8 cellular contexts compared by ENCODE assay signal in the genomic region with DNA sequence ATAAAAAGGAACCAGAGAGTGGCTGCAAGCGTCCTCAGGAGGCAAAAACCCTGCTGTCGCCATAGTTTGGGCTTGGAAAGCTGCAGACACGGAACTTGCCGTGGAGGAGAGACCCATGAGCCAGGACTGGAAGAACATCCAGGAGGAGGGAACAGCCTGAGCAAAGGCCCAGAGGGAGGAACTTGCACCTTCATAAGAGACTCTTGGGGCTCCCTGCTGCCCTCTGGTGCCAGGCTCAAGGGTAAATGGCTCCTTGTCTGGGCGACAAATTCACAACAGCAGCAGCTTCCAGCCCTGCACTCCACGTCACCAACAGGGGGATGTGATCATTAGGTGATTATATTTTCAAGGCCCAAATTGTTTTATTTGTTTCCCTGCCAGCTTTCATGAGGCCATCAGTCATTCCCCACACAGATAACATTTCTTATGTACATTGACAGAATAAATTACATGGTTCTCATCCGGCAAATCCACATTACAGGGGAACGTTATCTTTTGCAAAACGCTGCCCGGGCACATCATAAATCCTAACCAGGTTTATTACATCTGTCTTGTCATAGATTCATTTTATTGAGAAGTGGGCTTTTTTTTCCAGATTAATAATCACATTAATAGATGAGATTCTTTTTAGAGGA.
DNase-seq lines count a peak whose midpoint lies in the region; ATAC-seq and TF ChIP-seq lines count a peak whose summit lies in the region.

No MANE protein-coding gene starts in this region.

- 70% methylated on average over 10 of the region's 10 CpGs for WGBS in esophagus squamous epithelium, 2 donors
- WGBS in testis, 2 donors: 53 to 66% methylated on average over 10 of the region's 10 CpGs
- WGBS in gastroesophageal sphincter (ENCODE audit: low coverage in 1 of 2), 2 donors: 57 to 66% methylated on average over 5 to 10 of the region's 10 CpGs

- no peaks in the 10 kb centered on the region for H3F3A ChIP-seq in DOHH2 (ENCODE audit: control insufficient read depth, insufficient read depth)

- no peaks in the 10 kb centered on the region for H3K36me3 ChIP-seq in DOHH2 (ENCODE audit: control insufficient read depth, low read length)
- no peaks in the 10 kb centered on the region for H3K36me3 ChIP-seq in NT2/D1 (ENCODE audit: insufficient read depth, insufficient read length, low read length)
- H3K36me3 ChIP-seq in esophagus squamous epithelium: no peaks in the 10 kb centered on the region
- H3K36me3 ChIP-seq in testis (ENCODE audit: low read depth, missing control alignments): no peaks in the 10 kb centered on the region
- H3K36me3 ChIP-seq in gastroesophageal sphincter: no peaks in the 10 kb centered on the region

- no peak for TF ChIP-seq POLR2A in esophagus squamous epithelium (IDR thresholded peaks at IDR 0.05)
- no peak for TF ChIP-seq POLR2A in testis (IDR thresholded peaks at IDR 0.05)
- no peak for TF ChIP-seq POLR2A in gastroesophageal sphincter (IDR thresholded peaks at IDR 0.05)

- intact Hi-C loops in esophagus squamous epithelium (cut with DNase I): no loop called here
- intact Hi-C loops in testis (cut with DNase I; ENCODE audit: low total_unique reads): no loop called here
- intact Hi-C loops in cardiac septum (cut with DNase I): no loop called here

- H3K27ac ChIP-seq in DOHH2 (ENCODE audit: low read depth, low read length) (no peak overlapping the region), esophagus squamous epithelium (no peak overlapping the region), testis (no peak overlapping the region), gastroesophageal sphincter (no peak overlapping the region)

- H3K4me2 ChIP-seq in DOHH2 (ENCODE audit: low read length): no peak overlapping the region

- no peak for ATAC-seq in gastroesophageal sphincter

- no peaks in the 10 kb centered on the region for H3K79me2 ChIP-seq in DOHH2 (ENCODE audit: control insufficient read depth, low read length)

- DNase-seq in NT2/D1 (ENCODE audit: low read depth, low spot score) (peak; percentile 76), esophagus squamous epithelium (lab: John Stamatoyannopoulos, UW) (no peak), testis (peak; percentile 65), cardiac septum (ENCODE audit: low spot score) (no peak), GOT3 (lab: John Stamatoyannopoulos, UW) (no peak)

- H3K9me3 ChIP-seq in DOHH2 (ENCODE audit: control insufficient read depth, insufficient read depth, low read length) (no peaks in the 10 kb centered on the region), NT2/D1 (ENCODE audit: insufficient read depth, low read length) (no peaks in the 10 kb centered on the region), esophagus squamous epithelium (no peaks in the 10 kb centered on the region), testis (no peaks in the 10 kb centered on the region), gastroesophageal sphincter (peaks cover 0 to 6% (median 0%) of the 10 kb centered on the region in 3 donors)

- TF ChIP-seq CTCF in DOHH2 (IDR thresholded peaks at IDR 0.05; ENCODE audit: low read depth, low read length, poor library complexity, severe bottlenecking) (peak; percentile 62), esophagus squamous epithelium (IDR thresholded peaks at IDR 0.05) (peak in 4 of 6 experiments; percentile 8 to 45 (median 18)), testis (IDR thresholded peaks at IDR 0.05) (peak in 1 of 3 experiments; percentile 11), gastroesophageal sphincter (IDR thresholded peaks at IDR 0.05) (peak in 1 of 4 experiments; percentile 15)

- TF ChIP-seq EP300 in Ishikawa (IDR thresholded peaks at IDR 0.05; ENCODE audit: borderline replicate concordance) (no peak), gastroesophageal sphincter (IDR thresholded peaks at IDR 0.05) (no peak)

- H4K20me1 ChIP-seq in DOHH2 (ENCODE audit: control insufficient read depth, insufficient read depth, low read depth, low read length): no peaks in the 10 kb centered on the region

- no peaks in the 10 kb centered on the region for H3K9me2 ChIP-seq in DOHH2 (replicated peaks; ENCODE audit: control insufficient read depth, low read length)

- no peak overlapping the region for H3K4me3 ChIP-seq in DOHH2 (ENCODE audit: low read length)
- no peak overlapping the region for H3K4me3 ChIP-seq in NT2/D1 (ENCODE audit: insufficient read length, low read depth)
- H3K4me3 ChIP-seq in esophagus squamous epithelium: no peak overlapping the region
- no peak overlapping the region for H3K4me3 ChIP-seq in testis
- H3K4me3 ChIP-seq in gastroesophageal sphincter: no peak overlapping the region

- H3K27me3 ChIP-seq in DOHH2 (ENCODE audit: control insufficient read depth, low read length): peaks cover 5% of the 10 kb centered on the region
- no peaks in the 10 kb centered on the region for H3K27me3 ChIP-seq in NT2/D1 (ENCODE audit: insufficient read depth, insufficient read length)
- H3K27me3 ChIP-seq in esophagus squamous epithelium: peaks cover 0 to 49% (median 0%) of the 10 kb centered on the region in 4 donors
- no peaks in the 10 kb centered on the region for H3K27me3 ChIP-seq in testis
- H3K27me3 ChIP-seq in gastroesophageal sphincter: peaks cover 78% of the 10 kb centered on the region

- H3K9ac ChIP-seq in NT2/D1 (ENCODE audit: insufficient read length, low read depth): no peak overlapping the region

- TF ChIP-seq RAD21 in Ishikawa (IDR thresholded peaks at IDR 0.05; ENCODE audit: low read depth): peak; percentile 40; the same call in 1 of the 2 replicates

- no peaks in the 10 kb centered on the region for H3K4me1 ChIP-seq in DOHH2 (ENCODE audit: control insufficient read depth, low read length)
- H3K4me1 ChIP-seq in NT2/D1 (ENCODE audit: insufficient read depth, insufficient read length): peaks cover 8% of the 10 kb centered on the region
- H3K4me1 ChIP-seq in esophagus squamous epithelium: no peaks in the 10 kb centered on the region
- H3K4me1 ChIP-seq in testis: no peaks in the 10 kb centered on the region
- H3K4me1 ChIP-seq in gastroesophageal sphincter: no peaks in the 10 kb centered on the region

TF ChIP-seq in Ishikawa, 13 proteins besides CTCF, POLR2A, EP300 and RAD21:
- TF ChIP-seq YY1 (IDR thresholded peaks at IDR 0.05; ENCODE audit: low read depth) (no peak), TEAD4 (IDR thresholded peaks at IDR 0.05) (no peak), TAF1 (IDR thresholded peaks at IDR 0.05; ENCODE audit: low read depth) (no peak), NFIC (IDR thresholded peaks at IDR 0.05) (no peak), CREB1 (IDR thresholded peaks at IDR 0.05; ENCODE audit: low read depth) (no peak)
- TF ChIP-seq, protein P1, sequence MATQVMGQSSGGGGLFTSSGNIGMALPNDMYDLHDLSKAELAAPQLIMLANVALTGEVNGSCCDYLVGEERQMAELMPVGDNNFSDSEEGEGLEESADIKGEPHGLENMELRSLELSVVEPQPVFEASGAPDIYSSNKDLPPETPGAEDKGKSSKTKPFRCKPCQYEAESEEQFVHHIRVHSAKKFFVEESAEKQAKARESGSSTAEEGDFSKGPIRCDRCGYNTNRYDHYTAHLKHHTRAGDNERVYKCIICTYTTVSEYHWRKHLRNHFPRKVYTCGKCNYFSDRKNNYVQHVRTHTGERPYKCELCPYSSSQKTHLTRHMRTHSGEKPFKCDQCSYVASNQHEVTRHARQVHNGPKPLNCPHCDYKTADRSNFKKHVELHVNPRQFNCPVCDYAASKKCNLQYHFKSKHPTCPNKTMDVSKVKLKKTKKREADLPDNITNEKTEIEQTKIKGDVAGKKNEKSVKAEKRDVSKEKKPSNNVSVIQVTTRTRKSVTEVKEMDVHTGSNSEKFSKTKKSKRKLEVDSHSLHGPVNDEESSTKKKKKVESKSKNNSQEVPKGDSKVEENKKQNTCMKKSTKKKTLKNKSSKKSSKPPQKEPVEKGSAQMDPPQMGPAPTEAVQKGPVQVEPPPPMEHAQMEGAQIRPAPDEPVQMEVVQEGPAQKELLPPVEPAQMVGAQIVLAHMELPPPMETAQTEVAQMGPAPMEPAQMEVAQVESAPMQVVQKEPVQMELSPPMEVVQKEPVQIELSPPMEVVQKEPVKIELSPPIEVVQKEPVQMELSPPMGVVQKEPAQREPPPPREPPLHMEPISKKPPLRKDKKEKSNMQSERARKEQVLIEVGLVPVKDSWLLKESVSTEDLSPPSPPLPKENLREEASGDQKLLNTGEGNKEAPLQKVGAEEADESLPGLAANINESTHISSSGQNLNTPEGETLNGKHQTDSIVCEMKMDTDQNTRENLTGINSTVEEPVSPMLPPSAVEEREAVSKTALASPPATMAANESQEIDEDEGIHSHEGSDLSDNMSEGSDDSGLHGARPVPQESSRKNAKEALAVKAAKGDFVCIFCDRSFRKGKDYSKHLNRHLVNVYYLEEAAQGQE (IDR thresholded peaks at IDR 0.05; ENCODE audit: low read depth): no peak
- TF ChIP-seq, protein P2, sequence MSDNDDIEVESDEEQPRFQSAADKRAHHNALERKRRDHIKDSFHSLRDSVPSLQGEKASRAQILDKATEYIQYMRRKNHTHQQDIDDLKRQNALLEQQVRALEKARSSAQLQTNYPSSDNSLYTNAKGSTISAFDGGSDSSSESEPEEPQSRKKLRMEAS (IDR thresholded peaks at IDR 0.05): no peak
- TF ChIP-seq, protein P3, sequence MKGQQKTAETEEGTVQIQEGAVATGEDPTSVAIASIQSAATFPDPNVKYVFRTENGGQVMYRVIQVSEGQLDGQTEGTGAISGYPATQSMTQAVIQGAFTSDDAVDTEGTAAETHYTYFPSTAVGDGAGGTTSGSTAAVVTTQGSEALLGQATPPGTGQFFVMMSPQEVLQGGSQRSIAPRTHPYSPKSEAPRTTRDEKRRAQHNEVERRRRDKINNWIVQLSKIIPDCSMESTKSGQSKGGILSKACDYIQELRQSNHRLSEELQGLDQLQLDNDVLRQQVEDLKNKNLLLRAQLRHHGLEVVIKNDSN (IDR thresholded peaks at IDR 0.05): no peak

Comparison
In these comparisons a context has a peak if more than half of its experiments do, and no peak if none do; other contexts are left out.
1. DNase-seq: peak in NT2/D1 (single experiment) and testis (single experiment); none in esophagus squamous epithelium (single experiment), cardiac septum (single experiment) and GOT3 (single experiment).